In genomic region chr3:142844339-142844977, GRCh38 we compare ENCODE assay signal across 8 cellular contexts. TPM values are rescaled to one million over a fixed set of nuclear protein-coding genes. Genes with fewer than 3 reads are reported as not detected.
A peak's percentile ranks its signal among the peaks of the same experiment; 100 is the strongest.
DNase-seq lines count a peak whose midpoint lies in the region; ATAC-seq and TF ChIP-seq lines count a peak whose summit lies in the region.

No MANE protein-coding gene starts in this region.

- 31 to 62% methylated on average over 4 of the region's 4 CpGs for WGBS in sigmoid colon, 2 donors

- no peaks in the 10 kb centered on the region for H3K4me1 Mint-ChIP-seq in activated T-cell treated with anti-CD3 and anti-CD28 coated beads, Interleukin-2, amount 50 U/mL, for 72 hours (ENCODE audit: low read depth)

- H3K36me3 ChIP-seq in sigmoid colon: no peaks in the 10 kb centered on the region

- H3K27ac Mint-ChIP-seq in activated T-cell treated with anti-CD3 and anti-CD28 coated beads, Interleukin-2, amount 50 U/mL, for 72 hours: no peak overlapping the region

- no peaks in the 10 kb centered on the region for H3K9me3 Mint-ChIP-seq in activated T-cell treated with anti-CD3 and anti-CD28 coated beads, Interleukin-2, amount 50 U/mL, for 72 hours

- H3K27me3 ChIP-seq in sigmoid colon: no peaks in the 10 kb centered on the region

- TF ChIP-seq CTCF in sigmoid colon (IDR thresholded peaks at IDR 0.05): no peak

- H3K4me3 ChIP-seq in sigmoid colon: no peak overlapping the region

- peak; percentile 4 to 10 for DNase-seq in activated T-cell treated with anti-CD3 and anti-CD28 coated beads, Interleukin-2, amount 50 U/mL, for 72 hours
- DNase-seq in activated T-cell treated with anti-CD3 and anti-CD28 coated beads for 4 hours (no peak), SKM-1 treated with dmso at 0.1 percent for 144 hours (lab: John Stamatoyannopoulos, UW; ENCODE audit: unreplicated experiment) (peak; percentile 13), glomerular visceral epithelial cell (ENCODE audit: extremely low spot score) (peak; percentile 25), GM19240 (ENCODE audit: insufficient read length, low spot score) (no peak), sigmoid colon (no peak)

- no peak overlapping the region for H3K27ac ChIP-seq in sigmoid colon

- no peaks in the 10 kb centered on the region for H3K36me3 Mint-ChIP-seq in activated T-cell treated with anti-CD3 and anti-CD28 coated beads, Interleukin-2, amount 50 U/mL, for 72 hours (ENCODE audit: insufficient read depth in 2 of 2)

- ATAC-seq in activated T-cell treated with anti-CD3 and anti-CD28 coated beads, Interleukin-2, amount 50 U/mL, for 72 hours (replicated peaks in 1 of 2): peak; percentile 56 to 66
- peak; percentile 63 for ATAC-seq in HG03378 (IDR thresholded peaks at IDR 0.05; ENCODE audit: unreplicated experiment)
- no peak for ATAC-seq in HG02973 (IDR thresholded peaks at IDR 0.05; ENCODE audit: unreplicated experiment)

- TF ChIP-seq POLR2A in sigmoid colon (IDR thresholded peaks at IDR 0.05): no peak

- no peak overlapping the region for H3K4me3 Mint-ChIP-seq in activated T-cell treated with anti-CD3 and anti-CD28 coated beads, Interleukin-2, amount 50 U/mL, for 72 hours

- H3K4me1 ChIP-seq in sigmoid colon: no peaks in the 10 kb centered on the region

- H3K9me3 ChIP-seq in sigmoid colon: no peaks in the 10 kb centered on the region

- TF ChIP-seq EP300 in sigmoid colon (IDR thresholded peaks at IDR 0.05): no peak

- intact Hi-C loops in sigmoid colon (cut with DNase I): no loop called here

- H3K27me3 Mint-ChIP-seq in activated T-cell treated with anti-CD3 and anti-CD28 coated beads, Interleukin-2, amount 50 U/mL, for 72 hours (ENCODE audit: low read depth): no peaks in the 10 kb centered on the region

RNA-seq across cellular contexts. Expression of gene PCOLCE2, which starts 44.4 kb away (rescaled TPM):
- total RNA-seq in activated T-cell treated with anti-CD3 and anti-CD28 coated beads, Interleukin-2, amount 50 U/mL, for 72 hours: not detected
- 10 to 100 TPM in 3 of 4 donors, 1 to 10 TPM in 1; 7.7 to 33.9 (median 21.2) TPM for total RNA-seq in sigmoid colon
- 10 to 100 TPM in 1 of 3 donors, 1 to 10 TPM in 1, not detected in 1; 3.6 to 13.2 TPM for polyA plus RNA-seq in sigmoid colon

Comparison
In these comparisons a context has a peak if more than half of its experiments do, and no peak if none do; other contexts are left out.
1. DNase-seq: peak in activated T-cell treated with anti-CD3 and anti-CD28 coated beads, Interleukin-2, amount 50 U/mL, for 72 hours (2 of 2), SKM-1 treated with dmso at 0.1 percent for 144 hours (single experiment) and glomerular visceral epithelial cell (single experiment); none in activated T-cell treated with anti-CD3 and anti-CD28 coated beads for 4 hours (single experiment), GM19240 (single experiment) and sigmoid colon (single experiment).
2. RNA of gene PCOLCE2, which starts 44.4 kb away (total RNA-seq): 7.7 to 33.9 TPM in sigmoid colon; not detected in activated T-cell treated with anti-CD3 and anti-CD28 coated beads, Interleukin-2, amount 50 U/mL, for 72 hours; every median in the first group is over 4 times any median in the second.